20 cellular contexts compared by ENCODE assay signal in the genomic region with DNA sequence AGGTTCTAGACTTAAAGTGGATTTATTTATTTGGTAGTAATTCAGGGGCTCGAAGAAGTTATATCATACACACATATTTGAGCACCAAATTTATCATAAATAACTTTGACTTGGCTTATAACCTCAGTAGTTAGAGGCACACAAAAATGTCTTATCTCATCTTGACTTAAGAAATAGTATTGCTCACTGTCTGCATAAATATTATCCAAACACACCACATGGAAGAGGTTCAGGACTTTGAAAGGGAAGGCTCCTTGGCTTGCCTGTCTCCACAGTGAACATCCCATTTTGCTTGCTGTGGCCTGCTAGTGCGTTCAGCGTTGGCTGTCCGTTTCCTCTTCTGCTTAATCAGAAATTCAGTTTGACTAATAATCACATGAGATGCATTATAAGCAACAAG. TPM values are rescaled to one million over a fixed set of nuclear protein-coding genes. Genes with fewer than 3 reads are reported as not detected.
"Had no signal": no experiment of that assay in that cellular context is flagged by ENCODE, and none has a peak within 500 bp of the region (broad histone marks: within the 10 kb centered on the region; RNA-seq: fewer than 3 reads in every experiment).

No MANE protein-coding gene starts in this region.

- H3K9me3 ChIP-seq: heart right ventricle, pancreas, tibial artery had no signal

- H3K4me3 Mint-ChIP-seq: activated CD4-positive, alpha-beta T cell treated with anti-CD3 and anti-CD28 coated beads, Interleukin-2, amount 10 ng/mL, durations not matched to agents 7 days and 5 days; neural crest cell; T-cell had no signal

- H3K27ac ChIP-seq: dorsolateral prefrontal cortex, heart right ventricle, pancreas, tibial artery had no signal

- H3K36me3 Mint-ChIP-seq: T-cell had no signal

- H3K4me3 ChIP-seq: dorsolateral prefrontal cortex, heart right ventricle, pancreas, tibial artery had no signal

- H3K4me1 ChIP-seq: pancreas had no signal

- FAIRE-seq: pancreas, small intestine had no signal

- DNase-seq: activated CD4-positive, alpha-beta T cell treated with anti-CD3 and anti-CD28 coated beads, Interleukin-2, amount 10 ng/mL, durations not matched to agents 7 days and 5 days; activated CD4-positive, CD25-positive, alpha-beta regulatory T cell; activated naive CD4-positive, alpha-beta T cell treated with anti-CD3 and anti-CD28 coated beads, Interleukin-2, amount 50 U/mL, for 16 hours; activated T-cell treated with anti-CD3 and anti-CD28 coated beads, Interleukin-2, amount 50 U/mL, for 1 hour; amygdala; dorsolateral prefrontal cortex; foreskin melanocyte; heart right ventricle; pancreas; retina; small intestine; T-cell; tibial artery had no signal

- H3K9me3 Mint-ChIP-seq: activated CD4-positive, alpha-beta T cell treated with anti-CD3 and anti-CD28 coated beads, Interleukin-2, amount 10 ng/mL, durations not matched to agents 7 days and 5 days; neural crest cell; T-cell had no signal

- H3K36me3 ChIP-seq: heart right ventricle, pancreas, tibial artery had no signal

- H3K27me3 ChIP-seq: dorsolateral prefrontal cortex, heart right ventricle, pancreas, tibial artery had no signal

- ATAC-seq: esophagus mucosa, T-cell had no signal

- H3K27ac Mint-ChIP-seq: activated CD4-positive, alpha-beta T cell treated with anti-CD3 and anti-CD28 coated beads, Interleukin-2, amount 10 ng/mL, durations not matched to agents 7 days and 5 days; T-cell had no signal

RNA-seq across cellular contexts. Expression of a gene that starts 13.9 kb away (rescaled TPM):
- total RNA-seq: activated CD4-positive, alpha-beta T cell treated with anti-CD3 and anti-CD28 coated beads, Interleukin-2, amount 10 ng/mL, durations not matched to agents 7 days and 5 days; chondrocyte; esophagus mucosa; kidney epithelial cell; liver; mesenteric fat pad; neural crest cell; SK-MEL-5; T-cell had no signal
- polyA plus RNA-seq: liver, pancreas, small intestine had no signal
